ENCODE assay signal across 19 cellular contexts in genomic region chr7:978049-978346, GRCh38. TPM values are rescaled to one million over a fixed set of nuclear protein-coding genes. Genes with fewer than 3 reads are reported as not detected.
DNase-seq lines count a peak whose midpoint lies in the region; ATAC-seq, FAIRE-seq and TF ChIP-seq lines count a peak whose summit lies in the region.
"Had no signal": no experiment of that assay in that cellular context is flagged by ENCODE, and none has a peak within 500 bp of the region (broad histone marks: within the 10 kb centered on the region; RNA-seq: fewer than 3 reads in every experiment).

No MANE protein-coding gene starts in this region.

- H3K4me1 ChIP-seq in astrocyte (ENCODE audit: insufficient read depth, low read length) (peaks cover 8% of the 10 kb centered on the region), right lobe of liver (peaks cover 0 to 35% (median 10%) of the 10 kb centered on the region in 4 donors)

- H3K27me3 ChIP-seq in astrocyte (ENCODE audit: insufficient read depth, low read length) = no peaks in the 10 kb centered on the region
- no peaks in the 10 kb centered on the region for H3K27me3 ChIP-seq in right lobe of liver
- H3K27me3 ChIP-seq: neutrophil, right atrium auricular region, SJCRH30 had no signal

- H3K27ac ChIP-seq in astrocyte (ENCODE audit: low read depth, low read length) (no peak overlapping the region), right lobe of liver (peak overlapping the region in 2 of 3 donors; percentile 60 to 73)
- H3K27ac ChIP-seq: neutrophil, right atrium auricular region, SJCRH30, tibial artery had no signal

- H3K9me3 ChIP-seq in astrocyte (ENCODE audit: insufficient read depth, low read depth, low read length) = no peaks in the 10 kb centered on the region
- no peaks in the 10 kb centered on the region for H3K9me3 ChIP-seq in right lobe of liver
- H3K9me3 ChIP-seq: neutrophil, right atrium auricular region, SJCRH30, tibial artery had no signal

- peaks cover 3% of the 10 kb centered on the region for H3K36me3 ChIP-seq in astrocyte (ENCODE audit: insufficient read depth, low read length)
- peaks cover 0 to 3% (median 0%) of the 10 kb centered on the region in 4 donors for H3K36me3 ChIP-seq in right lobe of liver

- WGBS in right lobe of liver (ENCODE audit: insufficient coverage, low coverage, low lambda C conversion rate, missing lambda C conversion rate) = 57% methylated on average over 7 of the region's 7 CpGs

- H2AFZ ChIP-seq in astrocyte (ENCODE audit: low read depth, low read length) = no peak overlapping the region

- TF ChIP-seq CTCF in D721Med (IDR thresholded peaks at IDR 0.05; ENCODE audit: insufficient read depth, missing control alignments) = no peak
- TF ChIP-seq CTCF in astrocyte (IDR thresholded peaks at IDR 0.05; ENCODE audit: insufficient read depth, low read depth, low read length) = no peak
- no peak for TF ChIP-seq CTCF in right lobe of liver (IDR thresholded peaks at IDR 0.05)

- no peaks in the 10 kb centered on the region for H3K27me3 Mint-ChIP-seq in astrocyte (ENCODE audit: low read depth, unreplicated experiment)
- no peaks in the 10 kb centered on the region for H3K27me3 Mint-ChIP-seq in stimulated activated naive B cell treated with anti-CD40 and anti-IgM and Interleukin-4, amounts not matched to agents 10 μg/mL and 1 μg/mL and 100 μg/mL, for 72 hours
- no peaks in the 10 kb centered on the region for H3K27me3 Mint-ChIP-seq in activated naive CD8-positive, alpha-beta T cell treated with anti-CD3 and anti-CD28 coated beads for 36 hours
- H3K27me3 Mint-ChIP-seq: activated CD4-positive, alpha-beta memory T cell treated with anti-CD3 and anti-CD28 coated beads for 36 hours; activated naive CD4-positive, alpha-beta T cell treated with anti-CD3 and anti-CD28 coated beads, Interleukin-2, amount 50 U/mL, for 24 hours; T-helper 17 cell had no signal

- H3K4me2 ChIP-seq in astrocyte (ENCODE audit: low read length) = no peak overlapping the region

- H3K4me1 Mint-ChIP-seq in astrocyte (ENCODE audit: low read depth, unreplicated experiment) = peaks cover 8% of the 10 kb centered on the region
- peaks cover 9 to 23% of the 10 kb centered on the region in 2 donors for H3K4me1 Mint-ChIP-seq in stimulated activated naive B cell treated with anti-CD40 and anti-IgM and Interleukin-4, amounts not matched to agents 10 μg/mL and 1 μg/mL and 100 μg/mL, for 72 hours
- H3K4me1 Mint-ChIP-seq in activated naive CD8-positive, alpha-beta T cell treated with anti-CD3 and anti-CD28 coated beads for 36 hours = peaks cover 11% of the 10 kb centered on the region

- no peak for TF ChIP-seq POLR2A in right lobe of liver (IDR thresholded peaks at IDR 0.05)

- no peaks in the 10 kb centered on the region for H3K36me3 Mint-ChIP-seq in astrocyte (ENCODE audit: low read depth, unreplicated experiment)
- peaks cover 0 to 5% of the 10 kb centered on the region in 2 donors for H3K36me3 Mint-ChIP-seq in stimulated activated naive B cell treated with anti-CD40 and anti-IgM and Interleukin-4, amounts not matched to agents 10 μg/mL and 1 μg/mL and 100 μg/mL, for 72 hours
- peaks cover 8% of the 10 kb centered on the region for H3K36me3 Mint-ChIP-seq in activated naive CD8-positive, alpha-beta T cell treated with anti-CD3 and anti-CD28 coated beads for 36 hours
- H3K36me3 Mint-ChIP-seq: activated naive CD4-positive, alpha-beta T cell treated with anti-CD3 and anti-CD28 coated beads, Interleukin-2, amount 50 U/mL, for 24 hours had no signal

- no peak for ATAC-seq in right lobe of liver
- no peak for ATAC-seq in stimulated activated naive B cell treated with anti-CD40 and anti-IgM and Interleukin-4, amounts not matched to agents 10 μg/mL and 1 μg/mL and 100 μg/mL, for 72 hours (replicated peaks)
- no peak for ATAC-seq in GM18909 (IDR thresholded peaks at IDR 0.05; ENCODE audit: poor library complexity, unreplicated experiment)
- ATAC-seq: T-helper 17 cell had no signal

- peaks cover 17% of the 10 kb centered on the region for H4K20me1 ChIP-seq in astrocyte (ENCODE audit: insufficient read depth, low read length)

- H3K4me3 ChIP-seq in astrocyte (ENCODE audit: insufficient read depth, low read depth, low read length) (no peak overlapping the region), right lobe of liver (no peak overlapping the region)
- H3K4me3 ChIP-seq: right atrium auricular region, SJCRH30, tibial artery had no signal

- H3K9me3 Mint-ChIP-seq in astrocyte (ENCODE audit: unreplicated experiment) = no peaks in the 10 kb centered on the region
- no peaks in the 10 kb centered on the region for H3K9me3 Mint-ChIP-seq in stimulated activated naive B cell treated with anti-CD40 and anti-IgM and Interleukin-4, amounts not matched to agents 10 μg/mL and 1 μg/mL and 100 μg/mL, for 72 hours
- no peaks in the 10 kb centered on the region for H3K9me3 Mint-ChIP-seq in activated naive CD8-positive, alpha-beta T cell treated with anti-CD3 and anti-CD28 coated beads for 36 hours
- H3K9me3 Mint-ChIP-seq: activated CD4-positive, alpha-beta memory T cell treated with anti-CD3 and anti-CD28 coated beads for 36 hours; activated naive CD4-positive, alpha-beta T cell treated with anti-CD3 and anti-CD28 coated beads, Interleukin-2, amount 50 U/mL, for 24 hours had no signal

- H3K27ac Mint-ChIP-seq in astrocyte (ENCODE audit: unreplicated experiment) = peak overlapping the region; percentile 72
- peak overlapping the region; percentile 54 for H3K27ac Mint-ChIP-seq in stimulated activated naive B cell treated with anti-CD40 and anti-IgM and Interleukin-4, amounts not matched to agents 10 μg/mL and 1 μg/mL and 100 μg/mL, for 72 hours
- H3K27ac Mint-ChIP-seq in activated naive CD8-positive, alpha-beta T cell treated with anti-CD3 and anti-CD28 coated beads for 36 hours = no peak overlapping the region
- H3K27ac Mint-ChIP-seq: activated CD4-positive, alpha-beta memory T cell treated with anti-CD3 and anti-CD28 coated beads for 36 hours; activated naive CD4-positive, alpha-beta T cell treated with anti-CD3 and anti-CD28 coated beads, Interleukin-2, amount 50 U/mL, for 24 hours; T-helper 17 cell had no signal

- DNase-seq in D721Med (ENCODE audit: insufficient read length, low spot score) (peak; percentile 58), astrocyte (ENCODE audit: low read depth) (no peak), right lobe of liver (no peak), frontal cortex (ENCODE audit: low spot score in 2 of 2) (no peak)
- DNase-seq in stimulated activated naive B cell treated with anti-CD40 and anti-IgM and Interleukin-4, amounts not matched to agents 10 μg/mL and 1 μg/mL and 100 μg/mL, for 72 hours = no peak
- DNase-seq in activated naive CD4-positive, alpha-beta T cell treated with Interleukin-2 at 50 U/mL for 16 hours = no peak
- DNase-seq in activated naive CD8-positive, alpha-beta T cell treated with anti-CD3 and anti-CD28 coated beads for 36 hours = no peak
- DNase-seq: activated CD4-positive, alpha-beta memory T cell treated with anti-CD3 and anti-CD28 coated beads for 36 hours; activated T-cell treated with anti-CD3 and anti-CD28 coated beads for 4 hours; OCI-M1; T-helper 17 cell; tibial artery had no signal

- FAIRE-seq in D721Med (lab: Jason Lieb, UNC) = no peak
- no peak for FAIRE-seq in astrocyte (lab: Jason Lieb, UNC)
- no peak for FAIRE-seq in frontal cortex (lab: Jason Lieb, UNC)
- FAIRE-seq: HTR-8/SVneo had no signal

- no peak overlapping the region for H3K9ac ChIP-seq in astrocyte (ENCODE audit: low read length)

- intact Hi-C loops in right lobe of liver (cut with DNase I) = no loop called here

- peaks cover 24% of the 10 kb centered on the region for H3K79me2 ChIP-seq in astrocyte (ENCODE audit: insufficient read depth, low read length)

- H3K4me3 Mint-ChIP-seq in astrocyte (ENCODE audit: unreplicated experiment) = no peak overlapping the region
- no peak overlapping the region for H3K4me3 Mint-ChIP-seq in stimulated activated naive B cell treated with anti-CD40 and anti-IgM and Interleukin-4, amounts not matched to agents 10 μg/mL and 1 μg/mL and 100 μg/mL, for 72 hours
- H3K4me3 Mint-ChIP-seq in activated naive CD8-positive, alpha-beta T cell treated with anti-CD3 and anti-CD28 coated beads for 36 hours = no peak overlapping the region
- H3K4me3 Mint-ChIP-seq: activated CD4-positive, alpha-beta memory T cell treated with anti-CD3 and anti-CD28 coated beads for 36 hours; activated naive CD4-positive, alpha-beta T cell treated with anti-CD3 and anti-CD28 coated beads, Interleukin-2, amount 50 U/mL, for 24 hours; T-helper 17 cell had no signal

RNA-seq across cellular contexts. Expression of gene COX19, which starts 2.6 kb away (rescaled TPM):
- total RNA-seq in astrocyte = 13.4 and 13.8 TPM in 2 replicates
- 1 to 10 TPM; 3.2 to 6.5 (median 4.0) TPM for total RNA-seq in right lobe of liver
- 13.9 TPM for total RNA-seq in frontal cortex
- total RNA-seq in activated naive CD8-positive, alpha-beta T cell treated with anti-CD3 and anti-CD28 coated beads for 36 hours = 10 to 100 TPM; 17.7 to 18.1 TPM

RNA-seq across cellular contexts. Expression of gene CYP2W1, which starts 5.0 kb away (rescaled TPM):
- not detected in 2 replicates for total RNA-seq in astrocyte
- total RNA-seq in right lobe of liver = not detected
- total RNA-seq in frontal cortex = not detected
- not detected for total RNA-seq in activated naive CD8-positive, alpha-beta T cell treated with anti-CD3 and anti-CD28 coated beads for 36 hours
- total RNA-seq: activated CD4-positive, alpha-beta memory T cell treated with anti-CD3 and anti-CD28 coated beads for 36 hours; mesenteric fat pad; right atrium auricular region; SJCRH30; T-helper 17 cell had no signal

RNA-seq across cellular contexts. Expression of gene ADAP1, which starts 23.5 kb away (rescaled TPM):
- 4.7 and 4.8 TPM in 2 replicates for total RNA-seq in astrocyte
- total RNA-seq in right lobe of liver = 1 to 10 TPM; 1.4 to 4.2 (median 2.7) TPM
- 33.8 TPM for total RNA-seq in frontal cortex
- 10 to 100 TPM; 49.9 to 56.7 TPM for total RNA-seq in activated naive CD8-positive, alpha-beta T cell treated with anti-CD3 and anti-CD28 coated beads for 36 hours
